ENCODE assay signal across 2 cellular contexts in genomic region chr17:3750926-3751325, GRCh38.
A peak's percentile ranks its signal among the peaks of the same experiment; 100 is the strongest.
TF ChIP-seq lines count a peak whose summit lies in the region.

No MANE protein-coding gene starts in this region.

TF ChIP-seq in HEK293, 187 proteins besides CTCF, POLR2A, EP300 and RAD21 (continued from another document):
- peak; percentile 65 for TF ChIP-seq ZFHX2 (tag by site-specific recombination; conservative IDR thresholded peaks at IDR 0.05)
- TF ChIP-seq EGR2 (tag by site-specific recombination; IDR thresholded peaks at IDR 0.05; ENCODE audit: low read depth): peak; percentile 91

TF ChIP-seq in WTC11, 78 proteins besides CTCF, POLR2A, EP300 and RAD21 (continued from another document):
- TF ChIP-seq, protein P1, sequence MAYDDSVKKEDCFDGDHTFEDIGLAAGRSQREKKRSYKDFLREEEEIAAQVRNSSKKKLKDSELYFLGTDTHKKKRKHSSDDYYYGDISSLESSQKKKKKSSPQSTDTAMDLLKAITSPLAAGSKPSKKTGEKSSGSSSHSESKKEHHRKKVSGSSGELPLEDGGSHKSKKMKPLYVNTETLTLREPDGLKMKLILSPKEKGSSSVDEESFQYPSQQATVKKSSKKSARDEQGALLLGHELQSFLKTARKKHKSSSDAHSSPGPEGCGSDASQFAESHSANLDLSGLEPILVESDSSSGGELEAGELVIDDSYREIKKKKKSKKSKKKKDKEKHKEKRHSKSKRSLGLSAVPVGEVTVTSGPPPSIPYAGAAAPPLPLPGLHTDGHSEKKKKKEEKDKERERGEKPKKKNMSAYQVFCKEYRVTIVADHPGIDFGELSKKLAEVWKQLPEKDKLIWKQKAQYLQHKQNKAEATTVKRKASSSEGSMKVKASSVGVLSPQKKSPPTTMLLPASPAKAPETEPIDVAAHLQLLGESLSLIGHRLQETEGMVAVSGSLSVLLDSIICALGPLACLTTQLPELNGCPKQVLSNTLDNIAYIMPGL (CRISPR knock-in tag; IDR thresholded peaks at IDR 0.05): no peak
- TF ChIP-seq, protein P2, sequence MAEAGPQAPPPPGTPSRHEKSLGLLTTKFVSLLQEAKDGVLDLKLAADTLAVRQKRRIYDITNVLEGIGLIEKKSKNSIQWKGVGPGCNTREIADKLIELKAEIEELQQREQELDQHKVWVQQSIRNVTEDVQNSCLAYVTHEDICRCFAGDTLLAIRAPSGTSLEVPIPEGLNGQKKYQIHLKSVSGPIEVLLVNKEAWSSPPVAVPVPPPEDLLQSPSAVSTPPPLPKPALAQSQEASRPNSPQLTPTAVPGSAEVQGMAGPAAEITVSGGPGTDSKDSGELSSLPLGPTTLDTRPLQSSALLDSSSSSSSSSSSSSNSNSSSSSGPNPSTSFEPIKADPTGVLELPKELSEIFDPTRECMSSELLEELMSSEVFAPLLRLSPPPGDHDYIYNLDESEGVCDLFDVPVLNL (CRISPR knock-in tag; IDR thresholded peaks at IDR 0.05; ENCODE audit: borderline replicate concordance, low read depth): no peak
- no peak for TF ChIP-seq NFYB (CRISPR knock-in tag; conservative IDR thresholded peaks at IDR 0.05; ENCODE audit: low read depth)
- TF ChIP-seq GTF2I (CRISPR knock-in tag; conservative IDR thresholded peaks at IDR 0.05): no peak
- no peak for TF ChIP-seq ZBTB21 (CRISPR knock-in tag; IDR thresholded peaks at IDR 0.05; ENCODE audit: borderline replicate concordance)
- no peak for TF ChIP-seq TCF7 (CRISPR knock-in tag; IDR thresholded peaks at IDR 0.05; ENCODE audit: low read depth)
